1 cellular context compared by ENCODE assay signal in the genomic region with DNA sequence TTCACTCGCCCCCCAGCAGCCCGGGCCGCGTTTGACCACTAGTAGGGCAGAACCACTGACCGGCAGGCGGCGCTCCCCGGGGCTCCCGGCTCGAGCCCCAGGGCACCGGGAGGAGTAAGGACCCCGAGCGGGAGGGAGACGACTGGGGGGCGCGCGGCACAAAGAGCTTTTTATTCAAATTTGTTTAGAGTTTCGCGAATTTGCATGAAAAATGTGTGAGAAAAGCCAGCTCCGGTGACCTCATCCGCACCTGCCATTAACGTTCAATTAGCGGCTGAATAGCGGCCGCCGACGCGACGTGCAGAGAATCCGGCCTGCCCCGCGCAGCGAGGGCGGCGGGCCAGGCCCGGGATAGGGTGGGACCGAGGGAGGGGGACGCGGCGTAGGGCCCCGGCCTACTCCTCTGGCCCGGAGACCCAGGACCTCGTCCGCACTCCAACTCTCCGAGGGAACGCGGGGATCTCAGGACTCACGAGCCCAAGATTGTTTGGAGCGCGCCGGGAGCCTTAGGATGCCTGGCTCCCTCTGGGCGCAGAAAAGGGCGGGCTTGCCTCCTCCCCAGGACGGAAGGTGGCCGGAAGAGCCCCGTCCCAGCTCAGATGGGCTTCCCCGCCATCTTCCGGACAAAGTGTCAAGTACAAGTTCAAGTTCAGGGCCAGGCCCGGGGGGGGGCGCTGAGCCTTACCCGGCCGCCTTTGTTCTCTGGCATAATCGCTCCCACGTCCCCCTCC.
TF ChIP-seq lines count a peak whose summit lies in the region.

No MANE protein-coding gene starts in this region.

TF ChIP-seq in GM12878, 131 proteins besides CTCF, POLR2A, EP300 and RAD21 (continued from another document):
- TF ChIP-seq RUNX3 (IDR thresholded peaks at IDR 0.05; ENCODE audit: low read length): 0 out of 2 replicates have a peak, but pooled peaks have one; percentile 26
- no peak for TF ChIP-seq MEF2B (IDR thresholded peaks at IDR 0.05; ENCODE audit: partially characterized antibody, poor library complexity, severe bottlenecking)
- TF ChIP-seq WRNIP1 (IDR thresholded peaks at IDR 0.05; ENCODE audit: borderline replicate concordance, low read depth, low read length): no peak
- TF ChIP-seq ETV6 (conservative IDR thresholded peaks at IDR 0.05 in 1 of 2, IDR thresholded peaks at IDR 0.05 in 1 of 2; ENCODE audit: borderline replicate concordance in 1 of 2, low read depth in 1 of 2): no peak
- TF ChIP-seq IRF4 (IDR thresholded peaks at IDR 0.05; ENCODE audit: low read depth, low read length): no peak
- TF ChIP-seq, protein P1, sequence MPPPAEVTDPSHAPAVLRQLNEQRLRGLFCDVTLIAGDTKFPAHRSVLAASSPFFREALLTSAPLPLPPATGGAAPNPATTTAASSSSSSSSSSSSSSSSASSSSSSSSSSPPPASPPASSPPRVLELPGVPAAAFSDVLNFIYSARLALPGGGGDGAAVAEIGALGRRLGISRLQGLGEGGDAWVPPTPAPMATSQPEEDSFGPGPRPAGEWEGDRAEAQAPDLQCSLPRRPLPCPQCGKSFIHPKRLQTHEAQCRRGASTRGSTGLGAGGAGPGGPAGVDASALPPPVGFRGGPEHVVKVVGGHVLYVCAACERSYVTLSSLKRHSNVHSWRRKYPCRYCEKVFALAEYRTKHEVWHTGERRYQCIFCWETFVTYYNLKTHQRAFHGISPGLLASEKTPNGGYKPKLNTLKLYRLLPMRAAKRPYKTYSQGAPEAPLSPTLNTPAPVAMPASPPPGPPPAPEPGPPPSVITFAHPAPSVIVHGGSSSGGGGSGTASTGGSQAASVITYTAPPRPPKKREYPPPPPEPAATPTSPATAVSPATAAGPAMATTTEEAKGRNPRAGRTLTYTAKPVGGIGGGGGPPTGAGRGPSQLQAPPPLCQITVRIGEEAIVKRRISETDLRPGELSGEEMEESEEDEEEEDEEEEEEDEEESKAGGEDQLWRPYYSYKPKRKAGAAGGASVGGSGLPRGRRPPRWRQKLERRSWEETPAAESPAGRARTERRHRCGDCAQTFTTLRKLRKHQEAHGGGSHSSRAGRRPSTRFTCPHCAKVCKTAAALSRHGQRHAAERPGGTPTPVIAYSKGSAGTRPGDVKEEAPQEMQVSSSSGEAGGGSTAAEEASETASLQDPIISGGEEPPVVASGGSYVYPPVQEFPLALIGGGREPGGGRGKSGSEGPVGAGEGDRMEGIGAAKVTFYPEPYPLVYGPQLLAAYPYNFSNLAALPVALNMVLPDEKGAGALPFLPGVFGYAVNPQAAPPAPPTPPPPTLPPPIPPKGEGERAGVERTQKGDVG (CRISPR knock-in tag; IDR thresholded peaks at IDR 0.05): no peak
- TF ChIP-seq IKZF1 (conservative IDR thresholded peaks at IDR 0.05): peak; percentile 48
- 0 out of 2 replicates have a peak, but pooled peaks have one; percentile 52 for TF ChIP-seq GABPA (IDR thresholded peaks at IDR 0.05; ENCODE audit: low read depth)
- no peak for TF ChIP-seq FOXM1 (IDR thresholded peaks at IDR 0.05; ENCODE audit: low read depth, low read length)
- no peak for TF ChIP-seq ZNF24 (IDR thresholded peaks at IDR 0.05)
- 0 out of 2 replicates have a peak, but pooled peaks have one; percentile 21 for TF ChIP-seq TAF1 (IDR thresholded peaks at IDR 0.05; ENCODE audit: borderline replicate concordance, low read depth, low read length)
- TF ChIP-seq POU2F2 (IDR thresholded peaks at IDR 0.05; ENCODE audit: borderline replicate concordance, low read depth, low read length): peak; percentile 34; the same call in 2 of the 3 replicates
- TF ChIP-seq ATF7 (IDR thresholded peaks at IDR 0.05; ENCODE audit: low read depth): peak; percentile 58
- TF ChIP-seq, protein P2, sequence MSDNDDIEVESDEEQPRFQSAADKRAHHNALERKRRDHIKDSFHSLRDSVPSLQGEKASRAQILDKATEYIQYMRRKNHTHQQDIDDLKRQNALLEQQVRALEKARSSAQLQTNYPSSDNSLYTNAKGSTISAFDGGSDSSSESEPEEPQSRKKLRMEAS (IDR thresholded peaks at IDR 0.05; ENCODE audit: low read depth, low read length): 0 out of 2 replicates have a peak, but pooled peaks have one; percentile 14
- TF ChIP-seq, protein P3, sequence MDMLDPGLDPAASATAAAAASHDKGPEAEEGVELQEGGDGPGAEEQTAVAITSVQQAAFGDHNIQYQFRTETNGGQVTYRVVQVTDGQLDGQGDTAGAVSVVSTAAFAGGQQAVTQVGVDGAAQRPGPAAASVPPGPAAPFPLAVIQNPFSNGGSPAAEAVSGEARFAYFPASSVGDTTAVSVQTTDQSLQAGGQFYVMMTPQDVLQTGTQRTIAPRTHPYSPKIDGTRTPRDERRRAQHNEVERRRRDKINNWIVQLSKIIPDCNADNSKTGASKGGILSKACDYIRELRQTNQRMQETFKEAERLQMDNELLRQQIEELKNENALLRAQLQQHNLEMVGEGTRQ (IDR thresholded peaks at IDR 0.05; ENCODE audit: borderline replicate concordance, low read depth, low read length): no peak
- TF ChIP-seq CBX3 (IDR thresholded peaks at IDR 0.05; ENCODE audit: borderline replicate concordance, low read depth): no peak
- no peak for TF ChIP-seq SREBF1 (IDR thresholded peaks at IDR 0.05; ENCODE audit: low read length)
- TF ChIP-seq, protein P4, sequence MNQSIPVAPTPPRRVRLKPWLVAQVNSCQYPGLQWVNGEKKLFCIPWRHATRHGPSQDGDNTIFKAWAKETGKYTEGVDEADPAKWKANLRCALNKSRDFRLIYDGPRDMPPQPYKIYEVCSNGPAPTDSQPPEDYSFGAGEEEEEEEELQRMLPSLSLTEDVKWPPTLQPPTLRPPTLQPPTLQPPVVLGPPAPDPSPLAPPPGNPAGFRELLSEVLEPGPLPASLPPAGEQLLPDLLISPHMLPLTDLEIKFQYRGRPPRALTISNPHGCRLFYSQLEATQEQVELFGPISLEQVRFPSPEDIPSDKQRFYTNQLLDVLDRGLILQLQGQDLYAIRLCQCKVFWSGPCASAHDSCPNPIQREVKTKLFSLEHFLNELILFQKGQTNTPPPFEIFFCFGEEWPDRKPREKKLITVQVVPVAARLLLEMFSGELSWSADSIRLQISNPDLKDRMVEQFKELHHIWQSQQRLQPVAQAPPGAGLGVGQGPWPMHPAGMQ (IDR thresholded peaks at IDR 0.05; ENCODE audit: borderline replicate concordance): no peak
- peak; percentile 11; the same call in 1 of the 2 replicates for TF ChIP-seq CREM (IDR thresholded peaks at IDR 0.05; ENCODE audit: low read depth)
